ENCODE assay signal across 7 cellular contexts in the genomic region with DNA sequence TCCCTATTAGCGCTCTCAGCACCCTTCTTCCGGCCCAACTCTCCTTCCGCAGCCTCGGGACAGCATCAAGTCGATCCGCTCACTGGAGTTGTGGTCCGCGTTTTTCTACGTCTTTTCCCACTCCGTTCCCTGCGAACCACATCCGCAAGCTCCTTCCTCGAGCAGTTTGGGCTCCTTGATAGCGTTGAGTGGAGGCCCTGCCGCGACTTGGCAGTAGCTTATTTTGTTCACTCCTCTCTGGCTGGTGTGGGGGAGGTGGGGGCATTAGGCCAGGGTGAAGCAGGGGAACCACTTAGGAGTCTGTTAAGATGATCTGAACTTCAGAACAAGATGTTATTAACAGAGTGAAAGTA. TPM values are rescaled to one million over a fixed set of nuclear protein-coding genes. Genes with fewer than 3 reads are reported as not detected.
DNase-seq lines count a peak whose midpoint lies in the region; ATAC-seq and TF ChIP-seq lines count a peak whose summit lies in the region.
"Not testable (repeated sequence)": the region's sequence is repeated elsewhere in the genome, so short reads cannot be mapped to it uniquely, and the experiment has no call there.

No MANE protein-coding gene starts in this region.

- DNase-seq in IMR-90; left cardiac atrium; omental fat pad (ENCODE audit: low spot score): not testable (repeated sequence)

- H3K4me2 ChIP-seq in IMR-90 (ENCODE audit: low read depth, low read length): not testable (repeated sequence)

- CTCF ChIA-PET in IMR-90 (lab: Yijun Ruan, JAX): not testable (repeated sequence)

- not testable (repeated sequence) for TF ChIP-seq POLR2A in IMR-90 (IDR thresholded peaks at IDR 0.05; ENCODE audit: low read depth, low read length)

- not testable (repeated sequence) for H3K4me1 Mint-ChIP-seq in activated T-helper 17 cell treated with anti-CD3 and anti-CD28 coated beads, Interleukin-2, amount 50 U/mL, for 72 hours

- H3K4me3 ChIP-seq in IMR-90 (ENCODE audit: insufficient read depth, low read depth, low read length): not testable (repeated sequence)

- not testable (repeated sequence) for TF ChIP-seq RAD21 in IMR-90 (IDR thresholded peaks at IDR 0.05; ENCODE audit: low read length)

- H3K14ac ChIP-seq in IMR-90 (replicated peaks; ENCODE audit: low read depth, low read length): not testable (repeated sequence)

- not testable (repeated sequence) for H2BK15ac ChIP-seq in IMR-90 (ENCODE audit: low read depth, low read length)

- H4K8ac ChIP-seq in IMR-90 (ENCODE audit: low read depth in 2 of 2, low read length in 2 of 2): not testable (repeated sequence)

- H3K27me3 ChIP-seq in IMR-90 (ENCODE audit: control insufficient read depth, insufficient read depth, low read length): not testable (repeated sequence)

- H3K4me3 Mint-ChIP-seq in activated T-helper 17 cell treated with anti-CD3 and anti-CD28 coated beads, Interleukin-2, amount 50 U/mL, for 72 hours: not testable (repeated sequence)

- H3K36me3 Mint-ChIP-seq in activated T-helper 17 cell treated with anti-CD3 and anti-CD28 coated beads, Interleukin-2, amount 50 U/mL, for 72 hours (ENCODE audit: low read depth): not testable (repeated sequence)

- not testable (repeated sequence) for H3K18ac ChIP-seq in IMR-90 (ENCODE audit: low read depth, low read length)

- no CpG with 5 or more reads among the region's 16 CpGs for WGBS in IMR-90 (ENCODE audit: extremely low coverage in 2 of 2, insufficient read length in 1 of 2), 2 experiments

- not testable (repeated sequence) for H3K27ac Mint-ChIP-seq in activated T-helper 17 cell treated with anti-CD3 and anti-CD28 coated beads, Interleukin-2, amount 50 U/mL, for 72 hours

- dilution Hi-C loops in IMR-90 (cut with HindIII; ENCODE audit: low sequenced_read_pairs, unreplicated experiment): not testable (repeated sequence)

- not testable (repeated sequence) for H2BK20ac ChIP-seq in IMR-90 (ENCODE audit: low read depth, low read length)

- H2BK120ac ChIP-seq in IMR-90 (ENCODE audit: low read depth, low read length): not testable (repeated sequence)

- H2BK5ac ChIP-seq in IMR-90 (ENCODE audit: low read depth, low read length, poor library complexity, severe bottlenecking): not testable (repeated sequence)

- not testable (repeated sequence) for H3K4ac ChIP-seq in IMR-90 (ENCODE audit: low read depth, low read length)

- H3K56ac ChIP-seq in IMR-90 (ENCODE audit: extremely low read depth, insufficient read depth, low read length): not testable (repeated sequence)

- not testable (repeated sequence) for H3K9me3 Mint-ChIP-seq in activated T-helper 17 cell treated with anti-CD3 and anti-CD28 coated beads, Interleukin-2, amount 50 U/mL, for 72 hours

- ATAC-seq in GM18909 (IDR thresholded peaks at IDR 0.05; ENCODE audit: poor library complexity, unreplicated experiment) (peak; percentile 29), GM21447 (IDR thresholded peaks at IDR 0.05; ENCODE audit: unreplicated experiment) (peak; percentile 31), HG02981 (IDR thresholded peaks at IDR 0.05; ENCODE audit: unreplicated experiment) (peak; percentile 18), IMR-90 (ENCODE audit: low read depth) (peak; percentile 65), left cardiac atrium (peak; percentile 42 to 48), omental fat pad (ENCODE audit: low FRiP score) (peak; percentile 63)
- peak; percentile 49 for ATAC-seq in activated T-helper 17 cell treated with anti-CD3 and anti-CD28 coated beads, Interleukin-2, amount 50 U/mL, for 72 hours (replicated peaks)

- not testable (repeated sequence) for H3K23ac ChIP-seq in IMR-90 (ENCODE audit: low read depth, low read length)

- not testable (repeated sequence) for H2AFZ ChIP-seq in IMR-90 (replicated peaks; ENCODE audit: low read length, poor library complexity)

- H3K27me3 Mint-ChIP-seq in activated T-helper 17 cell treated with anti-CD3 and anti-CD28 coated beads, Interleukin-2, amount 50 U/mL, for 72 hours: not testable (repeated sequence)

- not testable (repeated sequence) for H4K20me1 ChIP-seq in IMR-90 (ENCODE audit: insufficient read depth, low read length)

- POLR2A ChIA-PET in IMR-90 (lab: Charles Lee; ENCODE audit: unreplicated experiment): not testable (repeated sequence)

- not testable (repeated sequence) for H3K9me3 ChIP-seq in IMR-90 (ENCODE audit: control insufficient read depth, insufficient read depth, low read length)

- not testable (repeated sequence) for BruUV-seq in IMR-90 (replicated peaks; lab: Mats Ljungman, UMichigan)

- not testable (repeated sequence) for H2AK9ac ChIP-seq in IMR-90 (replicated peaks; ENCODE audit: low read depth, low read length, poor library complexity)

- H3K27ac ChIP-seq in IMR-90 (ENCODE audit: insufficient read depth, low read length): not testable (repeated sequence)

- in situ Hi-C loops in IMR-90 (cut with MboI; ENCODE audit: low sequenced_read_pairs): not testable (repeated sequence)

- not testable (repeated sequence) for H2AK5ac ChIP-seq in IMR-90 (ENCODE audit: low read depth, low read length)

- not testable (repeated sequence) for TF ChIP-seq CTCF in IMR-90 (conservative IDR thresholded peaks at IDR 0.05; ENCODE audit: low read depth, low read length); omental fat pad (IDR thresholded peaks at IDR 0.05)

- intact Hi-C loops in IMR-90 (cut with micrococcal nuclease); left cardiac atrium (cut with DNase I): not testable (repeated sequence)

- H3K9ac ChIP-seq in IMR-90 (ENCODE audit: low read depth, low read length): not testable (repeated sequence)

- H4K91ac ChIP-seq in IMR-90 (ENCODE audit: insufficient read depth, low read depth, low read length): not testable (repeated sequence)

- not testable (repeated sequence) for H3K79me1 ChIP-seq in IMR-90 (ENCODE audit: low read depth in 1 of 2, low read length in 2 of 2)

- not testable (repeated sequence) for H3K9me1 ChIP-seq in IMR-90 (ENCODE audit: insufficient read depth, low read length)

- not testable (repeated sequence) for H3K36me3 ChIP-seq in IMR-90 (ENCODE audit: control insufficient read depth, insufficient read depth, low read length)

- H3K4me1 ChIP-seq in IMR-90 (ENCODE audit: control insufficient read depth, insufficient read depth, low read length): not testable (repeated sequence)

- not testable (repeated sequence) for H4K5ac ChIP-seq in IMR-90 (ENCODE audit: low read depth, low read length)

RNA-seq across cellular contexts. Expression of a gene that starts 0.3 kb away (rescaled TPM):
- total RNA-seq in IMR-90 (2012; rRNA removed) (37.5 and 101 TPM in 2 replicates), left cardiac atrium (10 to 100 TPM; 27.0 to 32.9 TPM), omental fat pad (10 to 100 TPM; 17.5 to 81.8 (median 30.9) TPM)
- polyA plus RNA-seq in IMR-90 (2012; rRNA removed): 50.4 and 52.0 TPM in 2 replicates
- 10.5 and 23.7 TPM in 2 replicates for polyA plus RNA-seq in IMR-90 (2012; cell fraction: cytosol; rRNA removed)
- 6.7 and 36.0 TPM in 2 replicates for polyA plus RNA-seq in IMR-90 (2012; cell fraction: nucleus; rRNA removed; ENCODE audit: low replicate concordance)
- total RNA-seq in activated T-helper 17 cell treated with anti-CD3 and anti-CD28 coated beads, Interleukin-2, amount 50 U/mL, for 72 hours: 100 to 1,000 TPM in 1 of 2 donors, 10 to 100 TPM in 1; 55.0 to 101 TPM

RNA-seq across cellular contexts. Expression of a gene that starts 24.7 kb away (rescaled TPM):
- total RNA-seq in IMR-90 (2012; rRNA removed): 10.4 and 16.1 TPM in 2 replicates
- polyA plus RNA-seq in IMR-90 (2012; rRNA removed): 24.6 and 27.1 TPM in 2 replicates
- 10.0 and 17.7 TPM in 2 replicates for polyA plus RNA-seq in IMR-90 (2012; cell fraction: cytosol; rRNA removed)
- 2.8 and 16.9 TPM in 2 replicates for polyA plus RNA-seq in IMR-90 (2012; cell fraction: nucleus; rRNA removed; ENCODE audit: low replicate concordance)
- total RNA-seq in activated T-helper 17 cell treated with anti-CD3 and anti-CD28 coated beads, Interleukin-2, amount 50 U/mL, for 72 hours: 10 to 100 TPM in 1 of 2 donors, 1 to 10 TPM in 1; 5.2 to 15.8 TPM
- 10 to 100 TPM; 24.0 to 26.6 TPM for total RNA-seq in left cardiac atrium
- total RNA-seq in omental fat pad: 10 to 100 TPM; 22.1 to 26.1 (median 23.4) TPM
